1 cellular context compared by ENCODE assay signal in genomic region chr11:115884800-115885445, GRCh38.
TF ChIP-seq lines count a peak whose summit lies in the region.

No MANE protein-coding gene starts in this region.

TF ChIP-seq in SK-N-SH, 30 proteins besides CTCF, POLR2A, EP300 and RAD21 (continued from another document):
- TF ChIP-seq REST (IDR thresholded peaks at IDR 0.05; ENCODE audit: low read depth, low read length), result no peak
- TF ChIP-seq SIN3A (IDR thresholded peaks at IDR 0.05; ENCODE audit: borderline replicate concordance, low read depth, low read length), result no peak
